In the genomic region with DNA sequence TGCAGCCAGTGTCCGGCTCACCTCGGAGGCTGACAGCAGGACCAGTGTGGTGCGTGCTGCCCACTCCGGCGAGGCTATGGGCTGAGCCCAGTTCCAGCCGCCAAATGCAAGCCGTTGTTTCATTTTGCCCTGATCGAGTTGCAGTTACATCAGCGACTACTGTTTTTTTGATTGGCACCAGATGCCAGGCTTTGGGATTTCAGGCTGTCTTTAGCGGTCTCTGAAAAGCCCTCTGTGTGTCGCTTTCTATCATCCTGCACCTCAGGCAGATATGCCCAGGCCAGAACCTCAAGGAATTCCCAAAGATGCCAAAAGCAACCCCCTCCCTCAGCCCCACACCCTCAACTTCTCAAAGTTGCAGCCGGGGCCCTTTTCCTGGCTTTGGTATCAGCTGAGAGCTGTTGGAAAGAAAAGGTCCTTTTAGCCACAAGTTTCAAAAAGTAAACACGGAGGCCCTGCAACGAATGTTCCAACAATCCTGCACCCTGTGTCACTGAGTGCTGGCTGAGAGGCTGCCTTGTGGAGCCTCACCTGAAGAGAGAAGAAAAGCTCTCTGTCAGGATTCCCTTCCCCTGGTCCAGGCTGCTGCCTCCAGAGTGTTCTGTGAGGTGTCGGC, we compare ENCODE assay signal across 1 cellular context.
TF ChIP-seq lines count a peak whose summit lies in the region.

No MANE protein-coding gene starts in this region.

TF ChIP-seq in HepG2, 621 proteins besides CTCF, POLR2A, EP300 and RAD21 (continued from another document and continues in another):
- TF ChIP-seq, protein P1, sequence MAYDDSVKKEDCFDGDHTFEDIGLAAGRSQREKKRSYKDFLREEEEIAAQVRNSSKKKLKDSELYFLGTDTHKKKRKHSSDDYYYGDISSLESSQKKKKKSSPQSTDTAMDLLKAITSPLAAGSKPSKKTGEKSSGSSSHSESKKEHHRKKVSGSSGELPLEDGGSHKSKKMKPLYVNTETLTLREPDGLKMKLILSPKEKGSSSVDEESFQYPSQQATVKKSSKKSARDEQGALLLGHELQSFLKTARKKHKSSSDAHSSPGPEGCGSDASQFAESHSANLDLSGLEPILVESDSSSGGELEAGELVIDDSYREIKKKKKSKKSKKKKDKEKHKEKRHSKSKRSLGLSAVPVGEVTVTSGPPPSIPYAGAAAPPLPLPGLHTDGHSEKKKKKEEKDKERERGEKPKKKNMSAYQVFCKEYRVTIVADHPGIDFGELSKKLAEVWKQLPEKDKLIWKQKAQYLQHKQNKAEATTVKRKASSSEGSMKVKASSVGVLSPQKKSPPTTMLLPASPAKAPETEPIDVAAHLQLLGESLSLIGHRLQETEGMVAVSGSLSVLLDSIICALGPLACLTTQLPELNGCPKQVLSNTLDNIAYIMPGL (CRISPR knock-in tag; IDR thresholded peaks at IDR 0.05; ENCODE audit: borderline replicate concordance in 1 of 2, low read depth in 1 of 2), result 0 out of 4 replicates have a peak, but pooled peaks of 1 of the 2 experiments have one; percentile 41
- no peak for TF ChIP-seq POLR2G (IDR thresholded peaks at IDR 0.05; ENCODE audit: low read depth, low read length)
- no peak for TF ChIP-seq RORA (CRISPR knock-in tag; IDR thresholded peaks at IDR 0.05)
- no peak for TF ChIP-seq ZNF891 (CRISPR knock-in tag; IDR thresholded peaks at IDR 0.05)
- TF ChIP-seq ZNF792 (CRISPR knock-in tag; IDR thresholded peaks at IDR 0.05), result peak; percentile 29; the same call in 1 of the 2 replicates
- TF ChIP-seq AKAP8 (CRISPR knock-in tag; IDR thresholded peaks at IDR 0.05), result no peak
- TF ChIP-seq, protein P2, sequence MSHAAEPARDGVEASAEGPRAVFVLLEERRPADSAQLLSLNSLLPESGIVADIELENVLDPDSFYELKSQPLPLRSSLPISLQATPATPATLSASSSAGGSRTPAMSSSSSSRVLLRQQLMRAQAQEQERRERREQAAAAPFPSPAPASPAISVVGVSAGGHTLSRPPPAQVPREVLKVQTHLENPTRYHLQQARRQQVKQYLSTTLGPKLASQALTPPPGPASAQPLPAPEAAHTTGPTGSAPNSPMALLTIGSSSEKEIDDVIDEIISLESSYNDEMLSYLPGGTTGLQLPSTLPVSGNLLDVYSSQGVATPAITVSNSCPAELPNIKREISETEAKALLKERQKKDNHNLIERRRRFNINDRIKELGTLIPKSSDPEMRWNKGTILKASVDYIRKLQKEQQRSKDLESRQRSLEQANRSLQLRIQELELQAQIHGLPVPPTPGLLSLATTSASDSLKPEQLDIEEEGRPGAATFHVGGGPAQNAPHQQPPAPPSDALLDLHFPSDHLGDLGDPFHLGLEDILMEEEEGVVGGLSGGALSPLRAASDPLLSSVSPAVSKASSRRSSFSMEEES (CRISPR knock-in tag; IDR thresholded peaks at IDR 0.05), result no peak
- no peak for TF ChIP-seq ZNF232 (CRISPR knock-in tag; IDR thresholded peaks at IDR 0.05; ENCODE audit: borderline replicate concordance)
- TF ChIP-seq, protein P3, sequence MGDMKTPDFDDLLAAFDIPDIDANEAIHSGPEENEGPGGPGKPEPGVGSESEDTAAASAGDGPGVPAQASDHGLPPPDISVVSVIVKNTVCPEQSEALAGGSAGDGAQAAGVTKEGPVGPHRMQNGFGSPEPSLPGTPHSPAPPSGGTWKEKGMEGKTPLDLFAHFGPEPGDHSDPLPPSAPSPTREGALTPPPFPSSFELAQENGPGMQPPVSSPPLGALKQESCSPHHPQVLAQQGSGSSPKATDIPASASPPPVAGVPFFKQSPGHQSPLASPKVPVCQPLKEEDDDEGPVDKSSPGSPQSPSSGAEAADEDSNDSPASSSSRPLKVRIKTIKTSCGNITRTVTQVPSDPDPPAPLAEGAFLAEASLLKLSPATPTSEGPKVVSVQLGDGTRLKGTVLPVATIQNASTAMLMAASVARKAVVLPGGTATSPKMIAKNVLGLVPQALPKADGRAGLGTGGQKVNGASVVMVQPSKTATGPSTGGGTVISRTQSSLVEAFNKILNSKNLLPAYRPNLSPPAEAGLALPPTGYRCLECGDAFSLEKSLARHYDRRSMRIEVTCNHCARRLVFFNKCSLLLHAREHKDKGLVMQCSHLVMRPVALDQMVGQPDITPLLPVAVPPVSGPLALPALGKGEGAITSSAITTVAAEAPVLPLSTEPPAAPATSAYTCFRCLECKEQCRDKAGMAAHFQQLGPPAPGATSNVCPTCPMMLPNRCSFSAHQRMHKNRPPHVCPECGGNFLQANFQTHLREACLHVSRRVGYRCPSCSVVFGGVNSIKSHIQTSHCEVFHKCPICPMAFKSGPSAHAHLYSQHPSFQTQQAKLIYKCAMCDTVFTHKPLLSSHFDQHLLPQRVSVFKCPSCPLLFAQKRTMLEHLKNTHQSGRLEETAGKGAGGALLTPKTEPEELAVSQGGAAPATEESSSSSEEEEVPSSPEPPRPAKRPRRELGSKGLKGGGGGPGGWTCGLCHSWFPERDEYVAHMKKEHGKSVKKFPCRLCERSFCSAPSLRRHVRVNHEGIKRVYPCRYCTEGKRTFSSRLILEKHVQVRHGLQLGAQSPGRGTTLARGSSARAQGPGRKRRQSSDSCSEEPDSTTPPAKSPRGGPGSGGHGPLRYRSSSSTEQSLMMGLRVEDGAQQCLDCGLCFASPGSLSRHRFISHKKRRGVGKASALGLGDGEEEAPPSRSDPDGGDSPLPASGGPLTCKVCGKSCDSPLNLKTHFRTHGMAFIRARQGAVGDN (CRISPR knock-in tag; IDR thresholded peaks at IDR 0.05), result peak; percentile 82
- TF ChIP-seq RBM39 (IDR thresholded peaks at IDR 0.05; ENCODE audit: low read depth, low read length, poor library complexity, severe bottlenecking), result no peak
- no peak for TF ChIP-seq KDM4B (CRISPR knock-in tag; IDR thresholded peaks at IDR 0.05)
- TF ChIP-seq YY1 (IDR thresholded peaks at IDR 0.05; ENCODE audit: insufficient read depth, insufficient replicate concordance, low read depth, low read length), result no peak
- TF ChIP-seq CC2D1A (CRISPR knock-in tag; IDR thresholded peaks at IDR 0.05), result no peak
- TF ChIP-seq EED (CRISPR knock-in tag; IDR thresholded peaks at IDR 0.05), result no peak
- TF ChIP-seq FOXO1 (CRISPR knock-in tag; IDR thresholded peaks at IDR 0.05), result peak; percentile 64; the same call in 1 of the 2 replicates
- TF ChIP-seq, protein P4, sequence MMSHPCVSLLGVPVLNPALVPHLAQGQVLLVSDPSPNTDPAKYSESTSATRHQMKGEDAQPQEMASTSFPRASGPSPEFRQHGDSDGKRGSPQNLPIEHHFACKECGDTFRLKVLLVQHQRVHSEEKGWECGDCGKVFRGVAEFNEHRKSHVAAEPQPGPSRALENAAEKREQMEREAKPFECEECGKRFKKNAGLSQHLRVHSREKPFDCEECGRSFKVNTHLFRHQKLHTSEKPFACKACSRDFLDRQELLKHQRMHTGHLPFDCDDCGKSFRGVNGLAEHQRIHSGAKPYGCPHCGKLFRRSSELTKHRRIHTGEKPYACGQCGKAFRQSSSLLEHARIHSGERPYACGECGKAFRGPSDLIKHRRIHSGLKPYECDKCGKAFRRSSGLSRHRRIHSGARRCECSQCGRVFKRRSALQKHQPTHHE (CRISPR knock-in tag; IDR thresholded peaks at IDR 0.05; ENCODE audit: borderline replicate concordance), result no peak
- TF ChIP-seq, protein P5, sequence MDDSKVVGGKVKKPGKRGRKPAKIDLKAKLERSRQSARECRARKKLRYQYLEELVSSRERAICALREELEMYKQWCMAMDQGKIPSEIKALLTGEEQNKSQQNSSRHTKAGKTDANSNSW (CRISPR knock-in tag; IDR thresholded peaks at IDR 0.05; ENCODE audit: borderline replicate concordance), result no peak
- TF ChIP-seq, protein P6, sequence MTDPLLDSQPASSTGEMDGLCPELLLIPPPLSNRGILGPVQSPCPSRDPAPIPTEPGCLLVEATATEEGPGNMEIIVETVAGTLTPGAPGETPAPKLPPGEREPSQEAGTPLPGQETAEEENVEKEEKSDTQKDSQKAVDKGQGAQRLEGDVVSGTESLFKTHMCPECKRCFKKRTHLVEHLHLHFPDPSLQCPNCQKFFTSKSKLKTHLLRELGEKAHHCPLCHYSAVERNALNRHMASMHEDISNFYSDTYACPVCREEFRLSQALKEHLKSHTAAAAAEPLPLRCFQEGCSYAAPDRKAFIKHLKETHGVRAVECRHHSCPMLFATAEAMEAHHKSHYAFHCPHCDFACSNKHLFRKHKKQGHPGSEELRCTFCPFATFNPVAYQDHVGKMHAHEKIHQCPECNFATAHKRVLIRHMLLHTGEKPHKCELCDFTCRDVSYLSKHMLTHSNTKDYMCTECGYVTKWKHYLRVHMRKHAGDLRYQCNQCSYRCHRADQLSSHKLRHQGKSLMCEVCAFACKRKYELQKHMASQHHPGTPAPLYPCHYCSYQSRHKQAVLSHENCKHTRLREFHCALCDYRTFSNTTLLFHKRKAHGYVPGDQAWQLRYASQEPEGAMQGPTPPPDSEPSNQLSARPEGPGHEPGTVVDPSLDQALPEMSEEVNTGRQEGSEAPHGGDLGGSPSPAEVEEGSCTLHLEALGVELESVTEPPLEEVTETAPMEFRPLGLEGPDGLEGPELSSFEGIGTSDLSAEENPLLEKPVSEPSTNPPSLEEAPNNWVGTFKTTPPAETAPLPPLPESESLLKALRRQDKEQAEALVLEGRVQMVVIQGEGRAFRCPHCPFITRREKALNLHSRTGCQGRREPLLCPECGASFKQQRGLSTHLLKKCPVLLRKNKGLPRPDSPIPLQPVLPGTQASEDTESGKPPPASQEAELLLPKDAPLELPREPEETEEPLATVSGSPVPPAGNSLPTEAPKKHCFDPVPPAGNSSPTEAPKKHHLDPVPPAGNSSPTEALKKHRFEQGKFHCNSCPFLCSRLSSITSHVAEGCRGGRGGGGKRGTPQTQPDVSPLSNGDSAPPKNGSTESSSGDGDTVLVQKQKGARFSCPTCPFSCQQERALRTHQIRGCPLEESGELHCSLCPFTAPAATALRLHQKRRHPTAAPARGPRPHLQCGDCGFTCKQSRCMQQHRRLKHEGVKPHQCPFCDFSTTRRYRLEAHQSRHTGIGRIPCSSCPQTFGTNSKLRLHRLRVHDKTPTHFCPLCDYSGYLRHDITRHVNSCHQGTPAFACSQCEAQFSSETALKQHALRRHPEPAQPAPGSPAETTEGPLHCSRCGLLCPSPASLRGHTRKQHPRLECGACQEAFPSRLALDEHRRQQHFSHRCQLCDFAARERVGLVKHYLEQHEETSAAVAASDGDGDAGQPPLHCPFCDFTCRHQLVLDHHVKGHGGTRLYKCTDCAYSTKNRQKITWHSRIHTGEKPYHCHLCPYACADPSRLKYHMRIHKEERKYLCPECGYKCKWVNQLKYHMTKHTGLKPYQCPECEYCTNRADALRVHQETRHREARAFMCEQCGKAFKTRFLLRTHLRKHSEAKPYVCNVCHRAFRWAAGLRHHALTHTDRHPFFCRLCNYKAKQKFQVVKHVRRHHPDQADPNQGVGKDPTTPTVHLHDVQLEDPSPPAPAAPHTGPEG (CRISPR knock-in tag; IDR thresholded peaks at IDR 0.05), result no peak
- TF ChIP-seq ZC3H13 (CRISPR knock-in tag; IDR thresholded peaks at IDR 0.05), result no peak
- TF ChIP-seq ZNF619 (CRISPR knock-in tag; IDR thresholded peaks at IDR 0.05), result no peak
- peak; percentile 68 for TF ChIP-seq ZMYM3 (CRISPR knock-in tag; IDR thresholded peaks at IDR 0.05)
- TF ChIP-seq GZF1 (CRISPR knock-in tag; IDR thresholded peaks at IDR 0.05), result 0 out of 2 replicates have a peak, but pooled peaks have one; percentile 29
- TF ChIP-seq ELF3 (CRISPR knock-in tag; IDR thresholded peaks at IDR 0.05), result peak; percentile 41; the same call in 1 of the 2 replicates
- TF ChIP-seq ZNF615 (CRISPR knock-in tag; IDR thresholded peaks at IDR 0.05; ENCODE audit: borderline replicate concordance), result no peak; the same call in 1 of the 2 replicates
- no peak for TF ChIP-seq TOE1 (CRISPR knock-in tag; IDR thresholded peaks at IDR 0.05)
- no peak for TF ChIP-seq NR2F2 (IDR thresholded peaks at IDR 0.05; ENCODE audit: borderline replicate concordance, low read depth)
- no peak; the same call in 1 of the 2 replicates for TF ChIP-seq ZNF44 (CRISPR knock-in tag; IDR thresholded peaks at IDR 0.05)
- no peak for TF ChIP-seq NFKB2 (CRISPR knock-in tag; IDR thresholded peaks at IDR 0.05; ENCODE audit: borderline replicate concordance)
- TF ChIP-seq SCMH1 (CRISPR knock-in tag; IDR thresholded peaks at IDR 0.05; ENCODE audit: borderline replicate concordance), result no peak
- peak; percentile 54 for TF ChIP-seq TEAD3 (CRISPR knock-in tag; optimal IDR thresholded peaks at IDR 0.05; ENCODE audit: borderline replicate concordance)
- TF ChIP-seq ZNF451 (CRISPR knock-in tag; IDR thresholded peaks at IDR 0.05), result no peak
- no peak for TF ChIP-seq CHD4 (IDR thresholded peaks at IDR 0.05; ENCODE audit: borderline replicate concordance, low read length)
- TF ChIP-seq ZSCAN22 (CRISPR knock-in tag; IDR thresholded peaks at IDR 0.05), result 0 out of 2 replicates have a peak, but pooled peaks have one; percentile 55
- TF ChIP-seq ZNF747 (CRISPR knock-in tag; IDR thresholded peaks at IDR 0.05; ENCODE audit: borderline replicate concordance), result 0 out of 2 replicates have a peak, but pooled peaks have one; percentile 19
- peak; percentile 76 for TF ChIP-seq RCOR2 (CRISPR knock-in tag; IDR thresholded peaks at IDR 0.05)
- no peak for TF ChIP-seq CREB1 (IDR thresholded peaks at IDR 0.05)
- TF ChIP-seq CREB1 (CRISPR knock-in tag; IDR thresholded peaks at IDR 0.05), result no peak
- TF ChIP-seq, protein P7, sequence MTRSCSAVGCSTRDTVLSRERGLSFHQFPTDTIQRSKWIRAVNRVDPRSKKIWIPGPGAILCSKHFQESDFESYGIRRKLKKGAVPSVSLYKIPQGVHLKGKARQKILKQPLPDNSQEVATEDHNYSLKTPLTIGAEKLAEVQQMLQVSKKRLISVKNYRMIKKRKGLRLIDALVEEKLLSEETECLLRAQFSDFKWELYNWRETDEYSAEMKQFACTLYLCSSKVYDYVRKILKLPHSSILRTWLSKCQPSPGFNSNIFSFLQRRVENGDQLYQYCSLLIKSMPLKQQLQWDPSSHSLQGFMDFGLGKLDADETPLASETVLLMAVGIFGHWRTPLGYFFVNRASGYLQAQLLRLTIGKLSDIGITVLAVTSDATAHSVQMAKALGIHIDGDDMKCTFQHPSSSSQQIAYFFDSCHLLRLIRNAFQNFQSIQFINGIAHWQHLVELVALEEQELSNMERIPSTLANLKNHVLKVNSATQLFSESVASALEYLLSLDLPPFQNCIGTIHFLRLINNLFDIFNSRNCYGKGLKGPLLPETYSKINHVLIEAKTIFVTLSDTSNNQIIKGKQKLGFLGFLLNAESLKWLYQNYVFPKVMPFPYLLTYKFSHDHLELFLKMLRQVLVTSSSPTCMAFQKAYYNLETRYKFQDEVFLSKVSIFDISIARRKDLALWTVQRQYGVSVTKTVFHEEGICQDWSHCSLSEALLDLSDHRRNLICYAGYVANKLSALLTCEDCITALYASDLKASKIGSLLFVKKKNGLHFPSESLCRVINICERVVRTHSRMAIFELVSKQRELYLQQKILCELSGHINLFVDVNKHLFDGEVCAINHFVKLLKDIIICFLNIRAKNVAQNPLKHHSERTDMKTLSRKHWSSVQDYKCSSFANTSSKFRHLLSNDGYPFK (CRISPR knock-in tag; IDR thresholded peaks at IDR 0.05; ENCODE audit: borderline replicate concordance), result no peak
- TF ChIP-seq ZNF780A (CRISPR knock-in tag; IDR thresholded peaks at IDR 0.05), result no peak
- 0 out of 2 replicates have a peak, but pooled peaks have one; percentile 34 for TF ChIP-seq ZNF136 (CRISPR knock-in tag; IDR thresholded peaks at IDR 0.05; ENCODE audit: low read depth)
- TF ChIP-seq HNF4G (IDR thresholded peaks at IDR 0.05; ENCODE audit: borderline replicate concordance, low read depth, low read length), result no peak
- peak; percentile 62; the same call in 1 of the 2 replicates for TF ChIP-seq HNF4G (CRISPR knock-in tag; IDR thresholded peaks at IDR 0.05; ENCODE audit: borderline replicate concordance, low read depth)
- no peak for TF ChIP-seq HES4 (CRISPR knock-in tag; IDR thresholded peaks at IDR 0.05; ENCODE audit: borderline replicate concordance)
- no peak for TF ChIP-seq ZBTB3 (CRISPR knock-in tag; IDR thresholded peaks at IDR 0.05; ENCODE audit: borderline replicate concordance, low read depth)
- TF ChIP-seq IRX3 (CRISPR knock-in tag; IDR thresholded peaks at IDR 0.05; ENCODE audit: borderline replicate concordance, low read depth), result no peak
- no peak for TF ChIP-seq MED13 (CRISPR knock-in tag; IDR thresholded peaks at IDR 0.05)
- TF ChIP-seq BRD4 (CRISPR knock-in tag; IDR thresholded peaks at IDR 0.05), result no peak
